ENCODE assay signal across 1 cellular context in the genomic region with DNA sequence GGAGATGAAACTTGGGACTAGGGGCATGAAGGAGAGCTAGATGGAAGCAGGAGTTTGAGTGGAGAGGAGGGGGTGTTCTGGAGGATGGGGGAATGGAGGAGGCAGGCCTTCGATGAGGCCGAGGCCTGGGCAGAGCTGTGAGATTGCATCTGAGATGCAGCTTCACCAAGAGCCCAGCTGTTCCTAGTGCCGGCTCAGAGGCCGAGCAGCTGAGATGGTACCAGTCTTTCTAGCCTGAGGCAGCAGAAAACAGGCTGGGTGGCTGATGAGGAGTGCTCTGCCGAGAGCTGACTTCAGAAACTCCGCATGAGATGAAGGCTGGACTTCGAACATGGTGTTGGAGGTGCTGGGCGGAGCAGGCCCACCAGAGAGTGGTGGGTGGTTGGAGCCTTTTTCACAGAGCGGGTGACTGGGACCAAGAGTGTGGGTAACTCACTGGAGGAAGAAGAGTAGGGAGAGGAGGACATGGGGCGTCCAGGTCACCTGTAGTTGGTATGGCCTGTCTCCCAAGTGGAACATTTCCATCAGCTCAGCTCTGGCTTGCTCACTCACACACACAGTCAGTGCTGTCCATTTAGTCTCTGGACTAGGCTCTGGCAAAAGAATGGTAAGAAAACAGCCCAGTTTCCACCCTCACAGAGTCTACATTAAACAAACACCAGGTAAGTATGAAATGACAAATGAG.
TF ChIP-seq lines count a peak whose summit lies in the region.

No MANE protein-coding gene starts in this region.

TF ChIP-seq in GM23338, 12 proteins besides CTCF, POLR2A, EP300 and RAD21 (continued from another document):
- TF ChIP-seq, protein P1, sequence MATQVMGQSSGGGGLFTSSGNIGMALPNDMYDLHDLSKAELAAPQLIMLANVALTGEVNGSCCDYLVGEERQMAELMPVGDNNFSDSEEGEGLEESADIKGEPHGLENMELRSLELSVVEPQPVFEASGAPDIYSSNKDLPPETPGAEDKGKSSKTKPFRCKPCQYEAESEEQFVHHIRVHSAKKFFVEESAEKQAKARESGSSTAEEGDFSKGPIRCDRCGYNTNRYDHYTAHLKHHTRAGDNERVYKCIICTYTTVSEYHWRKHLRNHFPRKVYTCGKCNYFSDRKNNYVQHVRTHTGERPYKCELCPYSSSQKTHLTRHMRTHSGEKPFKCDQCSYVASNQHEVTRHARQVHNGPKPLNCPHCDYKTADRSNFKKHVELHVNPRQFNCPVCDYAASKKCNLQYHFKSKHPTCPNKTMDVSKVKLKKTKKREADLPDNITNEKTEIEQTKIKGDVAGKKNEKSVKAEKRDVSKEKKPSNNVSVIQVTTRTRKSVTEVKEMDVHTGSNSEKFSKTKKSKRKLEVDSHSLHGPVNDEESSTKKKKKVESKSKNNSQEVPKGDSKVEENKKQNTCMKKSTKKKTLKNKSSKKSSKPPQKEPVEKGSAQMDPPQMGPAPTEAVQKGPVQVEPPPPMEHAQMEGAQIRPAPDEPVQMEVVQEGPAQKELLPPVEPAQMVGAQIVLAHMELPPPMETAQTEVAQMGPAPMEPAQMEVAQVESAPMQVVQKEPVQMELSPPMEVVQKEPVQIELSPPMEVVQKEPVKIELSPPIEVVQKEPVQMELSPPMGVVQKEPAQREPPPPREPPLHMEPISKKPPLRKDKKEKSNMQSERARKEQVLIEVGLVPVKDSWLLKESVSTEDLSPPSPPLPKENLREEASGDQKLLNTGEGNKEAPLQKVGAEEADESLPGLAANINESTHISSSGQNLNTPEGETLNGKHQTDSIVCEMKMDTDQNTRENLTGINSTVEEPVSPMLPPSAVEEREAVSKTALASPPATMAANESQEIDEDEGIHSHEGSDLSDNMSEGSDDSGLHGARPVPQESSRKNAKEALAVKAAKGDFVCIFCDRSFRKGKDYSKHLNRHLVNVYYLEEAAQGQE (IDR thresholded peaks at IDR 0.05; ENCODE audit: unreplicated experiment), result no peak
- TF ChIP-seq JUNB (IDR thresholded peaks at IDR 0.05; ENCODE audit: unreplicated experiment) (no peak), POLR2AphosphoS5 (IDR thresholded peaks at IDR 0.05; ENCODE audit: low read depth) (no peak), EZH2phosphoT487 (IDR thresholded peaks at IDR 0.05; ENCODE audit: unreplicated experiment) (no peak), ZNF114 (CRISPR knock-in tag; IDR thresholded peaks at IDR 0.05) (no peak), ZNF331 (CRISPR knock-in tag; IDR thresholded peaks at IDR 0.05; ENCODE audit: low read depth) (no peak), EZH2 (IDR thresholded peaks at IDR 0.05; ENCODE audit: low read depth, unreplicated experiment) (no peak)
- TF ChIP-seq, protein P2, sequence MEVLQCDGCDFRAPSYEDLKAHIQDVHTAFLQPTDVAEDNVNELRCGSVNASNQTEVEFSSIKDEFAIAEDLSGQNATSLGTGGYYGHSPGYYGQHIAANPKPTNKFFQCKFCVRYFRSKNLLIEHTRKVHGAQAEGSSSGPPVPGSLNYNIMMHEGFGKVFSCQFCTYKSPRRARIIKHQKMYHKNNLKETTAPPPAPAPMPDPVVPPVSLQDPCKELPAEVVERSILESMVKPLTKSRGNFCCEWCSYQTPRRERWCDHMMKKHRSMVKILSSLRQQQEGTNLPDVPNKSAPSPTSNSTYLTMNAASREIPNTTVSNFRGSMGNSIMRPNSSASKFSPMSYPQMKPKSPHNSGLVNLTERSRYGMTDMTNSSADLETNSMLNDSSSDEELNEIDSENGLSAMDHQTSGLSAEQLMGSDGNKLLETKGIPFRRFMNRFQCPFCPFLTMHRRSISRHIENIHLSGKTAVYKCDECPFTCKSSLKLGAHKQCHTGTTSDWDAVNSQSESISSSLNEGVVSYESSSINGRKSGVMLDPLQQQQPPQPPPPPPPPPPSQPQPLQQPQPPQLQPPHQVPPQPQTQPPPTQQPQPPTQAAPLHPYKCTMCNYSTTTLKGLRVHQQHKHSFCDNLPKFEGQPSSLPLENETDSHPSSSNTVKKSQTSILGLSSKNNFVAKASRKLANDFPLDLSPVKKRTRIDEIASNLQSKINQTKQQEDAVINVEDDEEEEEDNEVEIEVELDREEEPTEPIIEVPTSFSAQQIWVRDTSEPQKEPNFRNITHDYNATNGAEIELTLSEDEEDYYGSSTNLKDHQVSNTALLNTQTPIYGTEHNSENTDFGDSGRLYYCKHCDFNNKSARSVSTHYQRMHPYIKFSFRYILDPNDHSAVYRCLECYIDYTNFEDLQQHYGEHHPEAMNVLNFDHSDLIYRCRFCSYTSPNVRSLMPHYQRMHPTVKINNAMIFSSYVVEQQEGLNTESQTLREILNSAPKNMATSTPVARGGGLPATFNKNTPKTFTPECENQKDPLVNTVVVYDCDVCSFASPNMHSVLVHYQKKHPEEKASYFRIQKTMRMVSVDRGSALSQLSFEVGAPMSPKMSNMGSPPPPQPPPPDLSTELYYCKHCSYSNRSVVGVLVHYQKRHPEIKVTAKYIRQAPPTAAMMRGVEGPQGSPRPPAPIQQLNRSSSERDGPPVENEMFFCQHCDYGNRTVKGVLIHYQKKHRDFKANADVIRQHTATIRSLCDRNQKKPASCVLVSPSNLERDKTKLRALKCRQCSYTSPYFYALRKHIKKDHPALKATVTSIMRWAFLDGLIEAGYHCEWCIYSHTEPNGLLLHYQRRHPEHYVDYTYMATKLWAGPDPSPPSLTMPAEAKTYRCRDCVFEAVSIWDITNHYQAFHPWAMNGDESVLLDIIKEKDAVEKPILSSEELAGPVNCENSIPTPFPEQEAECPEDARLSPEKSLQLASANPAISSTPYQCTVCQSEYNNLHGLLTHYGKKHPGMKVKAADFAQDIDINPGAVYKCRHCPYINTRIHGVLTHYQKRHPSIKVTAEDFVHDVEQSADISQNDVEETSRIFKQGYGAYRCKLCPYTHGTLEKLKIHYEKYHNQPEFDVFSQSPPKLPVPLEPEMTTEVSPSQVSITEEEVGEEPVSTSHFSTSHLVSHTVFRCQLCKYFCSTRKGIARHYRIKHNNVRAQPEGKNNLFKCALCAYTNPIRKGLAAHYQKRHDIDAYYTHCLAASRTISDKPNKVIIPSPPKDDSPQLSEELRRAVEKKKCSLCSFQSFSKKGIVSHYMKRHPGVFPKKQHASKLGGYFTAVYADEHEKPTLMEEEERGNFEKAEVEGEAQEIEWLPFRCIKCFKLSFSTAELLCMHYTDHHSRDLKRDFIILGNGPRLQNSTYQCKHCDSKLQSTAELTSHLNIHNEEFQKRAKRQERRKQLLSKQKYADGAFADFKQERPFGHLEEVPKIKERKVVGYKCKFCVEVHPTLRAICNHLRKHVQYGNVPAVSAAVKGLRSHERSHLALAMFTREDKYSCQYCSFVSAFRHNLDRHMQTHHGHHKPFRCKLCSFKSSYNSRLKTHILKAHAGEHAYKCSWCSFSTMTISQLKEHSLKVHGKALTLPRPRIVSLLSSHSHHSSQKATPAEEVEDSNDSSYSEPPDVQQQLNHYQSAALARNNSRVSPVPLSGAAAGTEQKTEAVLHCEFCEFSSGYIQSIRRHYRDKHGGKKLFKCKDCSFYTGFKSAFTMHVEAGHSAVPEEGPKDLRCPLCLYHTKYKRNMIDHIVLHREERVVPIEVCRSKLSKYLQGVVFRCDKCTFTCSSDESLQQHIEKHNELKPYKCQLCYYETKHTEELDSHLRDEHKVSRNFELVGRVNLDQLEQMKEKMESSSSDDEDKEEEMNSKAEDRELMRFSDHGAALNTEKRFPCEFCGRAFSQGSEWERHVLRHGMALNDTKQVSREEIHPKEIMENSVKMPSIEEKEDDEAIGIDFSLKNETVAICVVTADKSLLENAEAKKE (CRISPR knock-in tag; IDR thresholded peaks at IDR 0.05), result no peak
- TF ChIP-seq, protein P3, sequence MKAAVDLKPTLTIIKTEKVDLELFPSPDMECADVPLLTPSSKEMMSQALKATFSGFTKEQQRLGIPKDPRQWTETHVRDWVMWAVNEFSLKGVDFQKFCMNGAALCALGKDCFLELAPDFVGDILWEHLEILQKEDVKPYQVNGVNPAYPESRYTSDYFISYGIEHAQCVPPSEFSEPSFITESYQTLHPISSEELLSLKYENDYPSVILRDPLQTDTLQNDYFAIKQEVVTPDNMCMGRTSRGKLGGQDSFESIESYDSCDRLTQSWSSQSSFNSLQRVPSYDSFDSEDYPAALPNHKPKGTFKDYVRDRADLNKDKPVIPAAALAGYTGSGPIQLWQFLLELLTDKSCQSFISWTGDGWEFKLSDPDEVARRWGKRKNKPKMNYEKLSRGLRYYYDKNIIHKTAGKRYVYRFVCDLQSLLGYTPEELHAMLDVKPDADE (IDR thresholded peaks at IDR 0.05), result no peak
